ENCODE assay signal across 1 cellular context in genomic region chr4:1065732-1066131, GRCh38.
A peak's percentile ranks its signal among the peaks of the same experiment; 100 is the strongest.
TF ChIP-seq lines count a peak whose summit lies in the region.

No MANE protein-coding gene starts in this region.

TF ChIP-seq in HepG2, 621 proteins besides CTCF, POLR2A, EP300 and RAD21 (continued from another document):
- TF ChIP-seq IKZF5 (CRISPR knock-in tag; IDR thresholded peaks at IDR 0.05) (no peak), SSRP1 (CRISPR knock-in tag; IDR thresholded peaks at IDR 0.05) (no peak), RARA (CRISPR knock-in tag; IDR thresholded peaks at IDR 0.05) (peak; percentile 81), TRIM22 (IDR thresholded peaks at IDR 0.05) (no peak), ZXDC (CRISPR knock-in tag; IDR thresholded peaks at IDR 0.05) (no peak), MEIS1 (CRISPR knock-in tag; IDR thresholded peaks at IDR 0.05; ENCODE audit: borderline replicate concordance) (no peak), CEBPB (IDR thresholded peaks at IDR 0.05; ENCODE audit: borderline replicate concordance, low read depth, low read length) (peak; percentile 73; the same call in 1 of the 2 replicates), PLRG1 (conservative IDR thresholded peaks at IDR 0.05) (no peak), TCF7 (IDR thresholded peaks at IDR 0.05; ENCODE audit: low read depth) (no peak), TBP (CRISPR knock-in tag; IDR thresholded peaks at IDR 0.05) (no peak), SRF (IDR thresholded peaks at IDR 0.05; ENCODE audit: low read depth, low read length) (no peak), ZNF205 (CRISPR knock-in tag; IDR thresholded peaks at IDR 0.05) (no peak), BHLHE40 (IDR thresholded peaks at IDR 0.05; ENCODE audit: low read length) (no peak), ZNF253 (CRISPR knock-in tag; IDR thresholded peaks at IDR 0.05; ENCODE audit: borderline replicate concordance) (no peak), ZNF275 (CRISPR knock-in tag; IDR thresholded peaks at IDR 0.05; ENCODE audit: borderline replicate concordance) (no peak), SP2 (CRISPR knock-in tag; IDR thresholded peaks at IDR 0.05) (no peak), ZNF510 (CRISPR knock-in tag; IDR thresholded peaks at IDR 0.05; ENCODE audit: low read depth) (no peak), SP4 (CRISPR knock-in tag; IDR thresholded peaks at IDR 0.05) (no peak), PHF8 (CRISPR knock-in tag; IDR thresholded peaks at IDR 0.05) (no peak), CEBPG (CRISPR knock-in tag; IDR thresholded peaks at IDR 0.05) (peak; percentile 73), ZNF460 (CRISPR knock-in tag; IDR thresholded peaks at IDR 0.05; ENCODE audit: borderline replicate concordance) (peak; percentile 12; the same call in 1 of the 2 replicates), SALL2 (CRISPR knock-in tag; IDR thresholded peaks at IDR 0.05) (no peak), YEATS4 (CRISPR knock-in tag; IDR thresholded peaks at IDR 0.05; ENCODE audit: borderline replicate concordance) (no peak), SYNCRIP (IDR thresholded peaks at IDR 0.05; ENCODE audit: insufficient read depth, low read depth, low read length) (no peak)
